ENCODE assay signal across 8 cellular contexts in genomic region chr2:237627463-237628321, GRCh38. TPM values are rescaled to one million over a fixed set of nuclear protein-coding genes. Genes with fewer than 3 reads are reported as not detected.
A peak's percentile ranks its signal among the peaks of the same experiment; 100 is the strongest.
DNase-seq lines count a peak whose midpoint lies in the region; ATAC-seq and TF ChIP-seq lines count a peak whose summit lies in the region.

LRRFIP1 (plus strand) TSS chr2:237627587; CDS start chr2:237627645, 58 bp downstream.

- TF ChIP-seq CTCF in HL-60 (IDR thresholded peaks at IDR 0.05; ENCODE audit: insufficient read depth, low read length): no peak
- peak; percentile 21 for TF ChIP-seq CTCF in osteocyte (IDR thresholded peaks at IDR 0.05)

- no peaks in the 10 kb centered on the region for H3K36me3 Mint-ChIP-seq in activated naive CD4-positive, alpha-beta T cell treated with anti-CD3 and anti-CD28 coated beads, Interleukin-2, amount 50 U/mL, for 72 hours
- H3K36me3 Mint-ChIP-seq in osteocyte (ENCODE audit: unreplicated experiment): peaks cover 11% of the 10 kb centered on the region

- no peak within 1 kb of the TSS for H3K27ac ChIP-seq in HL-60 (replicated peaks)

- H3K9me3 Mint-ChIP-seq in activated naive CD4-positive, alpha-beta T cell treated with anti-CD3 and anti-CD28 coated beads, Interleukin-2, amount 50 U/mL, for 72 hours: no peaks in the 10 kb centered on the region
- no peaks in the 10 kb centered on the region for H3K9me3 Mint-ChIP-seq in osteocyte (ENCODE audit: unreplicated experiment)

- no peak within 1 kb of the TSS for H3K27ac Mint-ChIP-seq in activated naive CD4-positive, alpha-beta T cell treated with anti-CD3 and anti-CD28 coated beads, Interleukin-2, amount 50 U/mL, for 72 hours
- H3K27ac Mint-ChIP-seq in osteocyte (ENCODE audit: unreplicated experiment): peak within 1 kb of the TSS; percentile 79

- no peaks in the 10 kb centered on the region for H3K27me3 Mint-ChIP-seq in osteocyte (ENCODE audit: unreplicated experiment)

- H3K27me3 ChIP-seq in HL-60 (ENCODE audit: insufficient read depth, poor library complexity, severe bottlenecking): peaks cover 58% of the 10 kb centered on the region

- DNase-seq in AG08396 (ENCODE audit: low spot score) (peak; percentile 84), HL-60 (ENCODE audit: low read depth in 1 of 2, low spot score in 1 of 2) (no peak), cardiac septum (ENCODE audit: low spot score) (no peak), osteocyte (ENCODE audit: extremely low spot score, unreplicated experiment) (no peak)
- peak in 1 of 2 donors; percentile 33 for DNase-seq in activated naive CD4-positive, alpha-beta T cell treated with anti-CD3 and anti-CD28 coated beads, Interleukin-2, amount 50 U/mL, for 72 hours (ENCODE audit: low spot score in 2 of 2)

- H3K4me3 ChIP-seq in HL-60 (replicated peaks; ENCODE audit: insufficient read depth, low read length): peak within 1 kb of the TSS; percentile 13

- peak within 1 kb of the TSS; percentile 86 for H3K4me3 Mint-ChIP-seq in osteocyte (ENCODE audit: unreplicated experiment)

- H3K4me1 Mint-ChIP-seq in osteocyte (ENCODE audit: unreplicated experiment): peaks cover 38% of the 10 kb centered on the region

- intact Hi-C loops in cardiac septum (cut with DNase I): loop anchor here (5.0 kb wide), 1 partner anchor 35 kb away; no protein-coding TSS in a partner anchor

- peak; percentile 59 to 72 for ATAC-seq in activated naive CD4-positive, alpha-beta T cell treated with anti-CD3 and anti-CD28 coated beads, Interleukin-2, amount 50 U/mL, for 72 hours
- no peak for ATAC-seq in HG02884 (IDR thresholded peaks at IDR 0.05; ENCODE audit: unreplicated experiment)
- ATAC-seq in HG03045 (IDR thresholded peaks at IDR 0.05; ENCODE audit: unreplicated experiment): no peak
- ATAC-seq in HG03108 (IDR thresholded peaks at IDR 0.05; ENCODE audit: unreplicated experiment): no peak

RNA-seq across cellular contexts. Expression of gene LRRFIP1, which starts in this region (rescaled TPM):
- 100 to 1,000 TPM; 190 to 193 TPM for total RNA-seq in activated naive CD4-positive, alpha-beta T cell treated with anti-CD3 and anti-CD28 coated beads, Interleukin-2, amount 50 U/mL, for 72 hours
- total RNA-seq in cardiac septum: 157 TPM
- total RNA-seq in osteocyte: 78.9 and 79.9 TPM in 2 replicates

Comparison
In these comparisons a context has a peak if more than half of its experiments do, and no peak if none do; other contexts are left out.
1. ATAC-seq: peak in activated naive CD4-positive, alpha-beta T cell treated with anti-CD3 and anti-CD28 coated beads, Interleukin-2, amount 50 U/mL, for 72 hours (2 of 2); none in HG02884 (single experiment), HG03045 (single experiment) and HG03108 (single experiment).